8 cellular contexts compared by ENCODE assay signal in genomic region chr2:27370026-27370815, GRCh38.
A peak's percentile ranks its signal among the peaks of the same experiment; 100 is the strongest.
DNase-seq lines count a peak whose midpoint lies in the region; ATAC-seq lines count a peak whose summit lies in the region.

EIF2B4 (minus strand) TSS chr2:27370338; CDS start chr2:27370314, 24 bp downstream.
A gene with protein sequence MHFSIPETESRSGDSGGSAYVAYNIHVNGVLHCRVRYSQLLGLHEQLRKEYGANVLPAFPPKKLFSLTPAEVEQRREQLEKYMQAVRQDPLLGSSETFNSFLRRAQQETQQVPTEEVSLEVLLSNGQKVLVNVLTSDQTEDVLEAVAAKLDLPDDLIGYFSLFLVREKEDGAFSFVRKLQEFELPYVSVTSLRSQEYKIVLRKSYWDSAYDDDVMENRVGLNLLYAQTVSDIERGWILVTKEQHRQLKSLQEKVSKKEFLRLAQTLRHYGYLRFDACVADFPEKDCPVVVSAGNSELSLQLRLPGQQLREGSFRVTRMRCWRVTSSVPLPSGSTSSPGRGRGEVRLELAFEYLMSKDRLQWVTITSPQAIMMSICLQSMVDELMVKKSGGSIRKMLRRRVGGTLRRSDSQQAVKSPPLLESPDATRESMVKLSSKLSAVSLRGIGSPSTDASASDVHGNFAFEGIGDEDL (plus strand): TSS chr2:27370616. CDS start chr2:27370744, 128 bp downstream.

- H3K27me3 Mint-ChIP-seq in central memory CD8-positive, alpha-beta T cell: no peaks in the 10 kb centered on the region

- peaks cover 48% of the 10 kb centered on the region for H3K4me1 Mint-ChIP-seq in central memory CD8-positive, alpha-beta T cell

- DNase-seq in AML-193 (lab: John Stamatoyannopoulos, UW) (peak; percentile 96 to 98), NCI-H446 (lab: John Stamatoyannopoulos, UW) (peak; percentile 94 to 98), inferior parietal cortex (ENCODE audit: extremely low spot score) (peak; percentile 99)
- peak; percentile 99 for DNase-seq in activated CD4-positive, CD25-positive, alpha-beta regulatory T cell treated with anti-CD3 and anti-CD28 coated beads, Interleukin-2, amount 50 U/mL, for 16 hours (ENCODE audit: low read depth, low spot score)
- peak; percentile 98 to 99 for DNase-seq in central memory CD8-positive, alpha-beta T cell (ENCODE audit: low spot score in 2 of 2)
- peak; percentile 99 for DNase-seq in stimulated activated CD4-positive, alpha-beta T cell treated with anti-CD3 and anti-CD28 coated beads, Interleukin-12 subunit alpha, Interleukin-12 subunit beta, amount 100 ng/mL, for 24 hours (ENCODE audit: low read depth in 2 of 2)

- H3K36me3 Mint-ChIP-seq in central memory CD8-positive, alpha-beta T cell (ENCODE audit: insufficient read depth): peaks cover 33% of the 10 kb centered on the region

- ATAC-seq in GM19035 (IDR thresholded peaks at IDR 0.05; ENCODE audit: unreplicated experiment) (peak; percentile 92), HG03354 (IDR thresholded peaks at IDR 0.05; ENCODE audit: poor library complexity, severe bottlenecking, unreplicated experiment) (peak; percentile 89)
- peak; percentile 90 for ATAC-seq in central memory CD8-positive, alpha-beta T cell (replicated peaks; ENCODE audit: extremely low read depth, poor library complexity, severe bottlenecking)

- no peaks in the 10 kb centered on the region for H3K9me3 Mint-ChIP-seq in central memory CD8-positive, alpha-beta T cell

- H3K4me3 Mint-ChIP-seq in central memory CD8-positive, alpha-beta T cell: peak within 1 kb of the TSS; percentile 86

- H3K27ac Mint-ChIP-seq in central memory CD8-positive, alpha-beta T cell (ENCODE audit: low read depth): peak within 1 kb of the TSS; percentile 91

Comparison
In these comparisons a context has a peak if more than half of its experiments do, and no peak if none do; other contexts are left out.
1. Peak in every context shown above with its lines: DNase-seq and ATAC-seq.